19 cellular contexts compared by ENCODE assay signal in the genomic region with DNA sequence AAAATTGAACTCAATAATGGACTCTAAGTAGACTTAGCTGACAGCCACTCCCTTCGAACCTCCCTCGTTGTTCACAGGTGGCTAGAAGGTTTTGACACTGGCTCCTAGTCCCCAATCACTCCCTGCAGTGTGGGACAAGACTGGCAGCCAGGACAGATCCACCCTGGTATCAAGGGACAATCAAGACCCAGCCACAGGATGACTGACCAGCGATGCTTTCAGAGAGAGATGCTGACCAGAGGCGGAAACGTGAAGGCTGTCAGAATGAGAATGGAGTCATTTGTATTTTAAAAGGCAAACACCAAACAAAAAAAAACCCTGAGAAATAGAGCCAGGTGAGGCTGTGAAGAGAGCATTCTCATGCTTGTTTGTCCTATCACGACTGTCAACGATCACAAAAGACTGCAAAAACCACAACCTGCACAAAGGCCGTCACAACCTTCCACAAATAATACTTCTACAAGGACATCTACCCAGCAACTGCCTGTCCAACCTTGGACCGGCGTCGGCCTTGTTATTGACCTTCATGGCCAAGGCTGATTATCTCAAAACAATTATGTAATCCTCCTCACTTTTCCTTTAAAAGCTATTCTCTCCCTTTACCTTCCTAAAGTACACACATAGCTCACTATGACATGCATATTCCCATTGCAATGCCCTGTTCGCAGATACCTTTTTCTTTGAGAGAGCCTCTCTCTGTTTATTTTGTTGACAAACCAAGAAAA. TPM values are rescaled to one million over a fixed set of nuclear protein-coding genes. Genes with fewer than 3 reads are reported as not detected.
DNase-seq lines count a peak whose midpoint lies in the region; ATAC-seq and TF ChIP-seq lines count a peak whose summit lies in the region.
"Had no signal": no experiment of that assay in that cellular context is flagged by ENCODE, and none has a peak within 500 bp of the region (broad histone marks: within the 10 kb centered on the region; RNA-seq: fewer than 3 reads in every experiment).

No MANE protein-coding gene starts in this region.

- H3K4me1 Mint-ChIP-seq in brain, result peaks cover 2% of the 10 kb centered on the region
- H3K4me1 Mint-ChIP-seq: activated naive CD8-positive, alpha-beta T cell treated with anti-CD3 and anti-CD28 coated beads, Interleukin-2, amount 50 U/mL, for 24 hours had no signal

- TF ChIP-seq POLR2A in Peyer's patch (IDR thresholded peaks at IDR 0.05), result no peak

- H3K27me3 ChIP-seq in left ventricle myocardium inferior (ENCODE audit: low read depth) (no peaks in the 10 kb centered on the region), Peyer's patch (no peaks in the 10 kb centered on the region)
- H3K27me3 ChIP-seq: heart left ventricle, uterus had no signal

- peaks cover 3% of the 10 kb centered on the region for H3K27me3 Mint-ChIP-seq in brain

- peaks cover 30% of the 10 kb centered on the region for H3K36me3 ChIP-seq in left ventricle myocardium inferior
- peaks cover 6% of the 10 kb centered on the region for H3K36me3 ChIP-seq in mucosa of descending colon (ENCODE audit: low read depth)
- peaks cover 0 to 28% (median 0%) of the 10 kb centered on the region in 3 donors for H3K36me3 ChIP-seq in Peyer's patch
- H3K36me3 ChIP-seq: uterus had no signal

- H3K4me1 ChIP-seq in left ventricle myocardium inferior (peaks cover 13% of the 10 kb centered on the region), mucosa of descending colon (ENCODE audit: low read depth) (peaks cover 2% of the 10 kb centered on the region), Peyer's patch (no peaks in the 10 kb centered on the region)
- H3K4me1 ChIP-seq: uterus had no signal

- peak overlapping the region in 3 of 5 experiments; percentile 40 to 77 (median 65) for H3K27ac Mint-ChIP-seq in brain
- H3K27ac Mint-ChIP-seq: activated naive CD8-positive, alpha-beta T cell treated with anti-CD3 and anti-CD28 coated beads, Interleukin-2, amount 50 U/mL, for 24 hours; dendritic cell treated with granulocyte-macrophage colony-stimulating factor and Interleukin-4, amounts not matched to agents 40 ng/mL and 50 ng/mL, for 4 days had no signal

- no peak overlapping the region for H3K4me3 Mint-ChIP-seq in brain
- H3K4me3 Mint-ChIP-seq: activated naive CD8-positive, alpha-beta T cell treated with anti-CD3 and anti-CD28 coated beads, Interleukin-2, amount 50 U/mL, for 24 hours; dendritic cell treated with granulocyte-macrophage colony-stimulating factor and Interleukin-4, amounts not matched to agents 40 ng/mL and 50 ng/mL, for 4 days had no signal

- TF ChIP-seq CTCF in left ventricle myocardium inferior (IDR thresholded peaks at IDR 0.05; ENCODE audit: borderline replicate concordance) (no peak), brain (conservative IDR thresholded peaks at IDR 0.05) (no peak), mucosa of descending colon (IDR thresholded peaks at IDR 0.05) (no peak), Peyer's patch (IDR thresholded peaks at IDR 0.05) (no peak)

- no peaks in the 10 kb centered on the region for H3K9me3 ChIP-seq in left ventricle myocardium inferior (replicated peaks)
- H3K9me3 ChIP-seq in mucosa of descending colon, result no peaks in the 10 kb centered on the region
- no peaks in the 10 kb centered on the region for H3K9me3 ChIP-seq in Peyer's patch
- H3K9me3 ChIP-seq: heart left ventricle, uterus had no signal

- peak; percentile 38 for DNase-seq in left ventricle myocardium superior
- no peak for DNase-seq in left ventricle myocardium inferior
- no peak for DNase-seq in mucosa of descending colon
- no peak for DNase-seq in iPS-NIHi11 (ENCODE audit: low spot score)
- DNase-seq in Peyer's patch, result no peak
- DNase-seq in stimulated activated CD4-positive, alpha-beta T cell treated with anti-CD3 and anti-CD28 coated beads, Interleukin-4, amount 100 ng/mL, for 4 hours, result no peak
- DNase-seq: activated CD4-positive, alpha-beta T cell treated with anti-CD3 and anti-CD28 coated beads for 1 hour; activated naive CD8-positive, alpha-beta T cell treated with anti-CD3 and anti-CD28 coated beads, Interleukin-2, amount 50 U/mL, for 24 hours; heart left ventricle; NCI-H1105; NCI-H2081 treated with DMSO at 0.1 percent for 48 hours; NCI-H510A; retina; uterus had no signal

- intact Hi-C loops in left ventricle myocardium superior (cut with micrococcal nuclease), result no loop called here
- intact Hi-C loops in left ventricle myocardium inferior (cut with micrococcal nuclease), result no loop called here
- intact Hi-C loops in mucosa of descending colon (cut with DNase I, micrococcal nuclease), result no loop called here

- no peak for ATAC-seq in left ventricle myocardium superior
- ATAC-seq in mucosa of descending colon, result peak; percentile 10
- ATAC-seq in GM19397 (IDR thresholded peaks at IDR 0.05; ENCODE audit: unreplicated experiment), result no peak
- ATAC-seq: activated naive CD8-positive, alpha-beta T cell treated with anti-CD3 and anti-CD28 coated beads, Interleukin-2, amount 50 U/mL, for 24 hours had no signal

- H3K4me3 ChIP-seq in left ventricle myocardium inferior, result no peak overlapping the region
- H3K4me3 ChIP-seq in mucosa of descending colon, result no peak overlapping the region
- no peak overlapping the region for H3K4me3 ChIP-seq in Peyer's patch
- H3K4me3 ChIP-seq: heart left ventricle, uterus had no signal

- H3K36me3 Mint-ChIP-seq in brain, result peaks cover 32% of the 10 kb centered on the region

- no peaks in the 10 kb centered on the region for H3K9me3 Mint-ChIP-seq in brain
- H3K9me3 Mint-ChIP-seq: activated naive CD8-positive, alpha-beta T cell treated with anti-CD3 and anti-CD28 coated beads, Interleukin-2, amount 50 U/mL, for 24 hours; dendritic cell treated with granulocyte-macrophage colony-stimulating factor and Interleukin-4, amounts not matched to agents 40 ng/mL and 50 ng/mL, for 4 days had no signal

- no peak overlapping the region for H3K27ac ChIP-seq in left ventricle myocardium inferior (replicated peaks)
- no peak overlapping the region for H3K27ac ChIP-seq in Peyer's patch
- H3K27ac ChIP-seq: C4-2B, heart left ventricle, RWPE1, uterus had no signal

RNA-seq across cellular contexts. Expression of a gene that starts 13.2 kb away (rescaled TPM):
- total RNA-seq in left ventricle myocardium superior, result 240 TPM
- total RNA-seq in left ventricle myocardium inferior, result 260 TPM
- 56.1 TPM for polyA plus RNA-seq in brain (ENCODE audit: insufficient read depth, low read depth, low replicate concordance)
- 100 to 1,000 TPM; 255 to 342 (median 314) TPM for total RNA-seq in mucosa of descending colon
- 100 to 1,000 TPM; 176 to 226 (median 217) TPM for total RNA-seq in Peyer's patch

RNA-seq across cellular contexts. Expression of a gene that starts 38.0 kb away (rescaled TPM):
- total RNA-seq in left ventricle myocardium superior (127 TPM), left ventricle myocardium inferior (103 TPM), mucosa of descending colon (10 to 100 TPM; 60.8 to 85.7 (median 66.8) TPM), Peyer's patch (100 to 1,000 TPM in 2 of 4 donors, 10 to 100 TPM in 2; 76.0 to 196 (median 99.5) TPM)
- polyA plus RNA-seq in brain (ENCODE audit: insufficient read depth, low read depth, low replicate concordance), result 38.2 TPM
